8 cellular contexts compared by ENCODE assay signal in the genomic region with DNA sequence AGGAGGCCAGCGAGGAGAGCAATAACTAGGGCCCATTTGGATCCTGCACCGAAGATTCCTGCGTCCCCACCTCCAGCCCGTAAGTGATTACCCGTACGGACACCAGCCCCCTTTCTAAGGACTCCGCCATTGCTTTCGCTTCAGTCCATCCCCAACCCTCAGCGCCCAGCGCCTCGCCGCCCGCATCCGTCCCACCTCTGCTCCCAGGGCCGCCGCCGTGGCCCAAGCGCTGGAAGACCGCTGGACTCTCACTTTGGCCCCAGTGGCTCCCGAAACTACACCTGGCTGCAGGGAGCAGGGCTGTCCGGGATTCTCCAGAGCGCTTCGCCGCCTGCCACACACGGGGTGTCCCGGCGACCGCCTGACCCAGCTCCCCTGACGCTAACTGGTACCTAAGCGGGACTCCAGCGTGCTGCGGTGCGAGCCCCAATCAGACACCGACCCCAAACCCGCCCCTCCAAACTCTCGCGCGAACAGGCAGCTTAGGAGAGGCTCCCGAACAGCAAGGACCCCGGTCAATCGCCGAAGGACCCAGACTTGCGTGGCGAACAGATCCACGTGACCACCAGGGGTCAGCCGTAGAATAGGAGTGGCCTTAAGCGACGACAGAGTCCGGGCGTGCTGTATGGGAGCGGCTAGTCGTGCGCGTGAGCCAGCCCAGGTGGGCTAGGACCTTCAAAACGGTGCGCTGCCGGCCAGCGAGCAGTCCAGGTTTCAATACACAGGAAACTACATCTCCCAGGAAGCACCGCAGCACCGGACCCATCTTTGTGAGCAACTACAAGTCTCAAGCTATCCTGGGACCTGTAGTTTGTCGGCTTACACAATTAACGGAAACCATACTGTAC. TPM values are rescaled to one million over a fixed set of nuclear protein-coding genes. Genes with fewer than 3 reads are reported as not detected.
DNase-seq lines count a peak whose midpoint lies in the region; ATAC-seq, FAIRE-seq and TF ChIP-seq lines count a peak whose summit lies in the region.

A gene (minus strand): TSS at position 363 of the 848 bp plus-strand sequence. CDS start 771 bp downstream, outside the sequence.

- DNase-seq in GM12892 (ENCODE audit: insufficient read length): peak; percentile 95
- DNase-seq in NCI-H146 (lab: John Stamatoyannopoulos, UW): peak; percentile 100
- DNase-seq in T-helper 1 cell: peak; percentile 82 to 95 (median 91)
- DNase-seq in adrenal gland: peak; percentile 94 to 99 (median 98)
- peak; percentile 94 to 97 for DNase-seq in heart right ventricle
- peak; percentile 81 to 99 (median 93) for DNase-seq in posterior cingulate gyrus
- DNase-seq in upper lobe of left lung: peak; percentile 93 to 98

- H3K4me3 ChIP-seq in adrenal gland: peak within 1 kb of the TSS; percentile 31 to 93 (median 62)
- H3K4me3 ChIP-seq in heart right ventricle: peak within 1 kb of the TSS; percentile 61 to 99 (median 94)
- peak within 1 kb of the TSS; percentile 84 to 92 (median 86) for H3K4me3 ChIP-seq in upper lobe of left lung

- peaks cover 7 to 15% of the 10 kb centered on the region in 2 donors for H3K4me1 ChIP-seq in adrenal gland (replicated peaks in 1 of 2)
- peaks cover 7 to 23% (median 16%) of the 10 kb centered on the region in 9 donors for H3K4me1 ChIP-seq in heart right ventricle
- peaks cover 13 to 19% (median 14%) of the 10 kb centered on the region in 4 donors for H3K4me1 ChIP-seq in upper lobe of left lung

- no peaks in the 10 kb centered on the region for H3K27me3 ChIP-seq in adrenal gland
- no peaks in the 10 kb centered on the region for H3K27me3 ChIP-seq in heart right ventricle
- H3K27me3 ChIP-seq in upper lobe of left lung: no peaks in the 10 kb centered on the region

- H3K9me3 ChIP-seq in adrenal gland (replicated peaks in 1 of 3): no peaks in the 10 kb centered on the region
- H3K9me3 ChIP-seq in heart right ventricle: no peaks in the 10 kb centered on the region
- H3K9me3 ChIP-seq in upper lobe of left lung: no peaks in the 10 kb centered on the region

- H3K27ac ChIP-seq in adrenal gland (peak within 1 kb of the TSS; percentile 67 to 97 (median 90)), heart right ventricle (peak within 1 kb of the TSS; percentile 88 to 98 (median 94)), upper lobe of left lung (peak within 1 kb of the TSS; percentile 91 to 94 (median 93))

- peak; percentile 98 for FAIRE-seq in GM12892 (lab: Jason Lieb, UNC)

- peaks cover 0 to 41% of the 10 kb centered on the region in 2 donors for H3K36me3 ChIP-seq in adrenal gland (replicated peaks in 1 of 2)
- H3K36me3 ChIP-seq in heart right ventricle: peaks cover 0 to 74% (median 38%) of the 10 kb centered on the region in 9 donors
- H3K36me3 ChIP-seq in upper lobe of left lung: peaks cover 4 to 57% (median 22%) of the 10 kb centered on the region in 4 donors

- TF ChIP-seq CTCF in adrenal gland (IDR thresholded peaks at IDR 0.05) (peak in 3 of 6 experiments; percentile 10 to 32 (median 26)), heart right ventricle (IDR thresholded peaks at IDR 0.05) (peak in 5 of 9 donors; percentile 7 to 38 (median 21)), upper lobe of left lung (IDR thresholded peaks at IDR 0.05) (peak in 4 of 6 experiments; percentile 25 to 57 (median 44))

- TF ChIP-seq POLR2A in GM12892 (IDR thresholded peaks at IDR 0.05; ENCODE audit: low read depth, low read length): peak; percentile 93
- TF ChIP-seq POLR2A in adrenal gland (IDR thresholded peaks at IDR 0.05): peak; percentile 48 to 90
- TF ChIP-seq POLR2A in upper lobe of left lung (IDR thresholded peaks at IDR 0.05): peak in 3 of 4 donors; percentile 63 to 84 (median 76)

- ATAC-seq in HG02852 (IDR thresholded peaks at IDR 0.05; ENCODE audit: unreplicated experiment): peak; percentile 88
- ATAC-seq in heart right ventricle: peak; percentile 95 to 97 (median 96)
- ATAC-seq in upper lobe of left lung (ENCODE audit: low FRiP score in 2 of 2): peak; percentile 98

- TF ChIP-seq EP300 in upper lobe of left lung (IDR thresholded peaks at IDR 0.05): no peak

- 0 to 1% (median 0%) methylated on average over 15 to 62 of the region's 62 CpGs for WGBS in adrenal gland, 4 donors
- WGBS in heart right ventricle, 2 donors: 0% methylated on average over 62 of the region's 62 CpGs
- WGBS in upper lobe of left lung, 2 donors: 0% methylated on average over 19 to 55 of the region's 62 CpGs

- intact Hi-C loops in adrenal gland (cut with DNase I): no loop called here
- intact Hi-C loops in heart right ventricle (cut with DNase I): loop anchor here in 5 of 10 donors (2.0 to 10.0 kb wide), 3 partner anchors 15 to 149 kb away; a partner anchor contains a TSS
- intact Hi-C loops in posterior cingulate gyrus (cut with DNase I): loop anchor here (5.0 kb wide), 1 partner anchor 146 kb away; no protein-coding TSS in a partner anchor

RNA-seq across cellular contexts. Expression of the gene that starts here (rescaled TPM):
- polyA plus RNA-seq in GM12892 (2012; ENCODE audit: missing spikeins): 115 TPM
- total RNA-seq in adrenal gland (100 to 1,000 TPM; 103 to 163 (median 145) TPM), heart right ventricle (10 to 100 TPM; 22.3 to 51.0 (median 38.7) TPM), upper lobe of left lung (100 to 1,000 TPM in 1 of 6 donors, 10 to 100 TPM in 5; 50.3 to 105 (median 61.4) TPM)
- polyA plus RNA-seq in adrenal gland (100 to 1,000 TPM; 138 to 192 (median 179) TPM), heart right ventricle (10 to 100 TPM; 76.2 to 88.2 TPM)

Comparison
In these comparisons a context has a peak if more than half of its experiments do, and no peak if none do; other contexts are left out.
1. Peak in every context shown above with its lines: DNase-seq, ATAC-seq, H3K4me3 ChIP-seq and H3K27ac ChIP-seq.